26 cellular contexts compared by ENCODE assay signal in genomic region chr20:7589164-7589563, GRCh38.
"Had no signal": no experiment of that assay in that cellular context is flagged by ENCODE, and none has a peak within 500 bp of the region (broad histone marks: within the 10 kb centered on the region; RNA-seq: fewer than 3 reads in every experiment).

No MANE protein-coding gene starts in this region.

- H3K9me3 ChIP-seq: colonic mucosa, esophagus squamous epithelium, gastrocnemius medialis, lower lobe of right lung, mucosa of descending colon had no signal

- FAIRE-seq: endometrium, islet of Langerhans, keratinocyte had no signal

- H3K4me1 ChIP-seq: colonic mucosa, esophagus squamous epithelium, gastrocnemius medialis, heart right ventricle, left lung, lower lobe of right lung had no signal

- H3K27ac ChIP-seq: colonic mucosa, epithelial cell of prostate, esophagus squamous epithelium, gastrocnemius medialis, heart right ventricle, left lung, lower lobe of right lung had no signal

- H3K36me3 ChIP-seq: colonic mucosa, esophagus squamous epithelium, gastrocnemius medialis, heart right ventricle, left lung, lower lobe of right lung had no signal

- H3K27me3 ChIP-seq: colonic mucosa, esophagus squamous epithelium, gastrocnemius medialis, heart right ventricle, left lung had no signal

- ATAC-seq: effector memory CD8-positive, alpha-beta T cell; esophagus mucosa; gastrocnemius medialis; heart right ventricle; left cardiac atrium; left lung; left ventricle myocardium superior; lower lobe of right lung; mucosa of descending colon had no signal

- H3K4me3 ChIP-seq: colonic mucosa, esophagus squamous epithelium, gastrocnemius medialis, heart right ventricle, left lung, lower lobe of right lung, mucosa of descending colon had no signal

- DNase-seq: colonic mucosa; cortex of kidney; effector CD8-positive, alpha-beta T cell; effector memory CD8-positive, alpha-beta T cell; endodermal cell; erythroblast; esophagus squamous epithelium; foreskin fibroblast; foreskin melanocyte; gastrocnemius medialis; glutamatergic neuron; head of caudate nucleus; heart right ventricle; hippocampal formation; left cardiac atrium; left lung; left ventricle myocardium superior; lower lobe of right lung; mesenchymal stem cell; mucosa of descending colon; naive B cell had no signal
